Comparison of ENCODE assay signal across 38 cellular contexts in genomic region chr12:73699318-73699717, GRCh38.
"Had no signal": no experiment of that assay in that cellular context is flagged by ENCODE, and none has a peak within 500 bp of the region (broad histone marks: within the 10 kb centered on the region; RNA-seq: fewer than 3 reads in every experiment).

No MANE protein-coding gene starts in this region.

- H3K36me3 ChIP-seq: adrenal gland, ascending aorta, brain microvascular endothelial cell, breast epithelium, cardiac muscle cell had no signal

- H3K4me1 Mint-ChIP-seq: activated naive CD4-positive, alpha-beta T cell treated with anti-CD3 and anti-CD28 coated beads, Interleukin-2, amount 10 ng/mL, durations not matched to agents 7 days and 5 days; activated naive CD4-positive, alpha-beta T cell treated with anti-CD3 and anti-CD28 coated beads, Interleukin-2, amount 50 U/mL, for 24 hours; activated naive CD8-positive, alpha-beta T cell treated with anti-CD3 and anti-CD28 coated beads for 36 hours; activated naive CD8-positive, alpha-beta T cell treated with anti-CD3 and anti-CD28 coated beads, Interleukin-2, amount 10 ng/mL, durations not matched to agents 7 days and 5 days; activated naive CD8-positive, alpha-beta T cell treated with anti-CD3 and anti-CD28 coated beads, Interleukin-2, amount 50 U/mL, for 24 hours; activated T-helper 17 cell treated with anti-CD3 and anti-CD28 coated beads, Interleukin-2, amount 50 U/mL, for 72 hours; brain; central memory CD8-positive, alpha-beta T cell had no signal

- H3K4me3 ChIP-seq: adrenal gland, ascending aorta, body of pancreas, breast epithelium, cardiac muscle cell had no signal

- H3K4me1 ChIP-seq: adrenal gland, ascending aorta, body of pancreas, breast epithelium had no signal

- DNase-seq: activated effector memory CD4-positive, alpha-beta T cell treated with anti-CD3 and anti-CD28 coated beads, Interleukin-2, amount 50 U/mL, for 16 hours; activated effector memory CD4-positive, alpha-beta T cell treated with Interleukin-2 at 50 U/mL for 16 hours; activated gamma-delta T cell; activated gamma-delta T cell treated with Interleukin-2 at 50 U/mL for 16 hours; activated naive CD4-positive, alpha-beta T cell; activated naive CD4-positive, alpha-beta T cell treated with anti-CD3 and anti-CD28 coated beads for 36 hours; activated naive CD4-positive, alpha-beta T cell treated with anti-CD3 and anti-CD28 coated beads, Interleukin-2, amount 10 ng/mL, durations not matched to agents 7 days and 5 days; activated naive CD4-positive, alpha-beta T cell treated with anti-CD3 and anti-CD28 coated beads, Interleukin-2, amount 50 U/mL, for 16 hours; activated naive CD4-positive, alpha-beta T cell treated with Interleukin-2 at 50 U/mL for 16 hours; activated naive CD8-positive, alpha-beta T cell treated with anti-CD3 and anti-CD28 coated beads for 36 hours; activated naive CD8-positive, alpha-beta T cell treated with anti-CD3 and anti-CD28 coated beads, Interleukin-2, amount 10 ng/mL, durations not matched to agents 7 days and 5 days; activated naive CD8-positive, alpha-beta T cell treated with anti-CD3 and anti-CD28 coated beads, Interleukin-2, amount 50 U/mL, for 24 hours; activated T-cell treated with anti-CD3 and anti-CD28 coated beads, Interleukin-2, amount 50 U/mL, for 1 hour; activated T-cell treated with anti-CD3 and anti-CD28 coated beads, Interleukin-2, amount 50 U/mL, for 24 hours; activated T-cell treated with anti-CD3 and anti-CD28 coated beads, Interleukin-2, amount 50 U/mL, for 4 hours; activated T-cell treated with anti-CD3 and anti-CD28 coated beads, Interleukin-2, amount 50 U/mL, for 48 hours; activated T-cell treated with anti-CD3 and anti-CD28 coated beads, Interleukin-2, amount 50 U/mL, for 72 hours; adrenal gland; amniotic stem cell; amygdala; anterior cingulate cortex; aorta; body of pancreas; brain microvascular endothelial cell; caudate nucleus; central memory CD4-positive, alpha-beta T cell; cerebellar nuclear complex had no signal

- H3K27ac Mint-ChIP-seq: activated naive CD4-positive, alpha-beta T cell treated with anti-CD3 and anti-CD28 coated beads for 36 hours; activated naive CD4-positive, alpha-beta T cell treated with anti-CD3 and anti-CD28 coated beads, Interleukin-2, amount 10 ng/mL, durations not matched to agents 7 days and 5 days; activated naive CD4-positive, alpha-beta T cell treated with anti-CD3 and anti-CD28 coated beads, Interleukin-2, amount 50 U/mL, for 24 hours; activated naive CD4-positive, alpha-beta T cell treated with anti-CD3 and anti-CD28 coated beads, Interleukin-2, amount 50 U/mL, for 72 hours; activated naive CD8-positive, alpha-beta T cell; activated naive CD8-positive, alpha-beta T cell treated with anti-CD3 and anti-CD28 coated beads for 36 hours; activated naive CD8-positive, alpha-beta T cell treated with anti-CD3 and anti-CD28 coated beads, Interleukin-2, amount 10 ng/mL, durations not matched to agents 7 days and 5 days; activated naive CD8-positive, alpha-beta T cell treated with anti-CD3 and anti-CD28 coated beads, Interleukin-2, amount 50 U/mL, for 24 hours; activated T-cell treated with anti-CD3 and anti-CD28 coated beads, Interleukin-2, amount 50 U/mL, for 24 hours; activated T-cell treated with anti-CD3 and anti-CD28 coated beads, Interleukin-2, amount 50 U/mL, for 72 hours; activated T-helper 1 cell treated with anti-CD3 and anti-CD28 coated beads, Interleukin-12 subunit alpha, Interleukin-12 subunit beta, Interleukin-2, Interleukin-4 antibody, amounts not matched to agents 30 ng/mL and 10 ng/mL and 1 ng/mL, durations not matched to agents 14 hours and 24 hours and 36 hours; activated T-helper 17 cell treated with anti-CD3 and anti-CD28 coated beads, Interleukin-2, amount 50 U/mL, for 72 hours; activated T-helper 2 cell treated with anti-CD3 and anti-CD28 coated beads, Interferon-gamma antibody, Interleukin-2, Interleukin-4, amounts not matched to agents 10 μg/mL and 5 μg/mL and 100 μg/mL, durations not matched to agents 14 hours and 24 hours and 36 hours; brain had no signal

- H3K27ac ChIP-seq: adrenal gland, ascending aorta, body of pancreas, brain microvascular endothelial cell, breast epithelium, cardiac muscle cell had no signal

- H3K4me3 Mint-ChIP-seq: activated naive CD4-positive, alpha-beta T cell treated with anti-CD3 and anti-CD28 coated beads for 36 hours; activated naive CD4-positive, alpha-beta T cell treated with anti-CD3 and anti-CD28 coated beads, Interleukin-2, amount 10 ng/mL, durations not matched to agents 7 days and 5 days; activated naive CD4-positive, alpha-beta T cell treated with anti-CD3 and anti-CD28 coated beads, Interleukin-2, amount 50 U/mL, for 24 hours; activated naive CD8-positive, alpha-beta T cell; activated naive CD8-positive, alpha-beta T cell treated with anti-CD3 and anti-CD28 coated beads for 36 hours; activated naive CD8-positive, alpha-beta T cell treated with anti-CD3 and anti-CD28 coated beads, Interleukin-2, amount 10 ng/mL, durations not matched to agents 7 days and 5 days; activated naive CD8-positive, alpha-beta T cell treated with anti-CD3 and anti-CD28 coated beads, Interleukin-2, amount 50 U/mL, for 24 hours; activated T-cell treated with anti-CD3 and anti-CD28 coated beads, Interleukin-2, amount 50 U/mL, for 24 hours; activated T-cell treated with anti-CD3 and anti-CD28 coated beads, Interleukin-2, amount 50 U/mL, for 4 hours; activated T-cell treated with anti-CD3 and anti-CD28 coated beads, Interleukin-2, amount 50 U/mL, for 72 hours; activated T-helper 1 cell treated with anti-CD3 and anti-CD28 coated beads, Interleukin-12 subunit alpha, Interleukin-12 subunit beta, Interleukin-2, Interleukin-4 antibody, amounts not matched to agents 30 ng/mL and 10 ng/mL and 1 ng/mL, durations not matched to agents 14 hours and 24 hours and 36 hours; activated T-helper 17 cell treated with anti-CD3 and anti-CD28 coated beads, Interleukin-2, amount 50 U/mL, for 72 hours; brain; central memory CD8-positive, alpha-beta T cell had no signal

- H3K9me3 ChIP-seq: adrenal gland, ascending aorta, body of pancreas, breast epithelium had no signal

- ATAC-seq: activated naive CD4-positive, alpha-beta T cell treated with anti-CD3 and anti-CD28 coated beads, Interleukin-2, amount 50 U/mL, for 72 hours; activated naive CD8-positive, alpha-beta T cell treated with anti-CD3 and anti-CD28 coated beads, Interleukin-2, amount 50 U/mL, for 24 hours; activated T-cell treated with anti-CD3 and anti-CD28 coated beads, Interleukin-2, amount 50 U/mL, for 4 hours; activated T-cell treated with anti-CD3 and anti-CD28 coated beads, Interleukin-2, amount 50 U/mL, for 72 hours; activated T-helper 17 cell treated with anti-CD3 and anti-CD28 coated beads, Interleukin-2, amount 50 U/mL, for 72 hours; body of pancreas had no signal

- H3K27me3 Mint-ChIP-seq: activated naive CD4-positive, alpha-beta T cell treated with anti-CD3 and anti-CD28 coated beads, Interleukin-2, amount 10 ng/mL, durations not matched to agents 7 days and 5 days; activated naive CD4-positive, alpha-beta T cell treated with anti-CD3 and anti-CD28 coated beads, Interleukin-2, amount 50 U/mL, for 24 hours; activated naive CD8-positive, alpha-beta T cell; activated naive CD8-positive, alpha-beta T cell treated with anti-CD3 and anti-CD28 coated beads for 36 hours; activated naive CD8-positive, alpha-beta T cell treated with anti-CD3 and anti-CD28 coated beads, Interleukin-2, amount 10 ng/mL, durations not matched to agents 7 days and 5 days; activated naive CD8-positive, alpha-beta T cell treated with anti-CD3 and anti-CD28 coated beads, Interleukin-2, amount 50 U/mL, for 24 hours; activated T-cell treated with anti-CD3 and anti-CD28 coated beads, Interleukin-2, amount 50 U/mL, for 24 hours; activated T-helper 17 cell treated with anti-CD3 and anti-CD28 coated beads, Interleukin-2, amount 50 U/mL, for 72 hours; brain; central memory CD8-positive, alpha-beta T cell had no signal

- H3K9me3 Mint-ChIP-seq: activated naive CD4-positive, alpha-beta T cell treated with anti-CD3 and anti-CD28 coated beads for 36 hours; activated naive CD8-positive, alpha-beta T cell treated with anti-CD3 and anti-CD28 coated beads for 36 hours had no signal

- H3K27me3 ChIP-seq: adrenal gland, ascending aorta, body of pancreas, brain microvascular endothelial cell, breast epithelium, cardiac muscle cell had no signal

- H3K36me3 Mint-ChIP-seq: activated naive CD4-positive, alpha-beta T cell treated with anti-CD3 and anti-CD28 coated beads, Interleukin-2, amount 10 ng/mL, durations not matched to agents 7 days and 5 days; activated naive CD4-positive, alpha-beta T cell treated with anti-CD3 and anti-CD28 coated beads, Interleukin-2, amount 50 U/mL, for 24 hours; activated naive CD4-positive, alpha-beta T cell treated with anti-CD3 and anti-CD28 coated beads, Interleukin-2, amount 50 U/mL, for 72 hours; activated naive CD8-positive, alpha-beta T cell; activated naive CD8-positive, alpha-beta T cell treated with anti-CD3 and anti-CD28 coated beads for 36 hours; activated naive CD8-positive, alpha-beta T cell treated with anti-CD3 and anti-CD28 coated beads, Interleukin-2, amount 10 ng/mL, durations not matched to agents 7 days and 5 days; brain had no signal
